ENCODE assay signal across 34 cellular contexts in genomic region chr10:127496045-127496444, GRCh38. TPM values are rescaled to one million over a fixed set of nuclear protein-coding genes. Genes with fewer than 3 reads are reported as not detected.
"Had no signal": no experiment of that assay in that cellular context is flagged by ENCODE, and none has a peak within 500 bp of the region (broad histone marks: within the 10 kb centered on the region; RNA-seq: fewer than 3 reads in every experiment).

No MANE protein-coding gene starts in this region.

- H3K4me1 Mint-ChIP-seq: activated CD4-positive, alpha-beta T cell treated with anti-CD3 and anti-CD28 coated beads, Interleukin-2, amount 10 ng/mL, durations not matched to agents 24 days and 14 days; activated naive CD4-positive, alpha-beta T cell treated with anti-CD3 and anti-CD28 coated beads, Interleukin-2, amount 50 U/mL, for 24 hours; activated naive CD8-positive, alpha-beta T cell treated with anti-CD3 and anti-CD28 coated beads, Interleukin-2, amount 10 ng/mL, durations not matched to agents 7 days and 5 days; activated T-helper 17 cell treated with anti-CD3 and anti-CD28 coated beads, Interleukin-2, amount 50 U/mL, for 72 hours had no signal

- H3K27ac Mint-ChIP-seq: activated CD4-positive, alpha-beta T cell treated with anti-CD3 and anti-CD28 coated beads, Interleukin-2, amount 10 ng/mL, durations not matched to agents 24 days and 14 days; activated CD8-positive, alpha-beta T cell treated with anti-CD3 and anti-CD28 coated beads for 36 hours; activated naive CD4-positive, alpha-beta T cell treated with anti-CD3 and anti-CD28 coated beads, Interleukin-2, amount 50 U/mL, for 24 hours; activated naive CD8-positive, alpha-beta T cell treated with anti-CD3 and anti-CD28 coated beads, Interleukin-2, amount 10 ng/mL, durations not matched to agents 7 days and 5 days; activated T-cell treated with anti-CD3 and anti-CD28 coated beads, Interleukin-2, amount 50 U/mL, for 72 hours; activated T-helper 17 cell treated with anti-CD3 and anti-CD28 coated beads, Interleukin-2, amount 50 U/mL, for 72 hours had no signal

- H3K4me1 ChIP-seq: colonic mucosa, SJSA1 had no signal

- DNase-seq: activated CD4-positive, alpha-beta T cell treated with anti-CD3 and anti-CD28 coated beads, Interleukin-2, amount 10 ng/mL, durations not matched to agents 24 days and 14 days; activated CD4-positive, alpha-beta T cell treated with anti-CD3 and anti-CD28 coated beads, Interleukin-2, amount 50 U/mL, for 4 hours; activated CD4-positive, CD25-positive, alpha-beta regulatory T cell; activated CD8-positive, alpha-beta T cell treated with anti-CD3 and anti-CD28 coated beads for 36 hours; activated effector memory CD4-positive, alpha-beta T cell treated with anti-CD3 and anti-CD28 coated beads, Interleukin-2, amount 50 U/mL, for 16 hours; activated naive CD4-positive, alpha-beta T cell treated with Interleukin-2 at 50 U/mL for 16 hours; activated naive CD8-positive, alpha-beta T cell treated with anti-CD3 and anti-CD28 coated beads, Interleukin-2, amount 10 ng/mL, durations not matched to agents 7 days and 5 days; activated T-cell treated with anti-CD3 and anti-CD28 coated beads, Interleukin-2, amount 50 U/mL, for 1 hour; activated T-cell treated with anti-CD3 and anti-CD28 coated beads, Interleukin-2, amount 50 U/mL, for 72 hours; central memory CD4-positive, alpha-beta T cell; colonic mucosa; Karpas-422; MM.1S; MV-4-11; NCI-H1092; NCI-H1436 treated with DMSO at 0.1 percent for 48 hours; NCI-H2029; NCI-H2227 treated with DMSO at 0.1 percent for 48 hours; NCI-H446; NCI-H510A treated with DMSO at 0.1 percent for 48 hours; RPMI8226; SHP77 treated with DMSO at 0.1 percent for 48 hours; SW 1271; T-helper 1 cell; T-helper 2 cell; T-helper 9 cell; WERI-Rb-1 had no signal

- H3K36me3 ChIP-seq: colonic mucosa, SJSA1, WERI-Rb-1 had no signal

- H3K4me3 Mint-ChIP-seq: activated CD4-positive, alpha-beta T cell treated with anti-CD3 and anti-CD28 coated beads, Interleukin-2, amount 10 ng/mL, durations not matched to agents 24 days and 14 days; activated CD8-positive, alpha-beta T cell treated with anti-CD3 and anti-CD28 coated beads for 36 hours; activated naive CD4-positive, alpha-beta T cell treated with anti-CD3 and anti-CD28 coated beads, Interleukin-2, amount 50 U/mL, for 24 hours; activated naive CD8-positive, alpha-beta T cell treated with anti-CD3 and anti-CD28 coated beads, Interleukin-2, amount 10 ng/mL, durations not matched to agents 7 days and 5 days; activated T-cell treated with anti-CD3 and anti-CD28 coated beads, Interleukin-2, amount 50 U/mL, for 72 hours; activated T-helper 17 cell treated with anti-CD3 and anti-CD28 coated beads, Interleukin-2, amount 50 U/mL, for 72 hours had no signal

- H3K9me3 ChIP-seq: colonic mucosa, SJSA1 had no signal

- H3K9me3 Mint-ChIP-seq: activated CD4-positive, alpha-beta T cell treated with anti-CD3 and anti-CD28 coated beads, Interleukin-2, amount 10 ng/mL, durations not matched to agents 24 days and 14 days; activated CD8-positive, alpha-beta T cell treated with anti-CD3 and anti-CD28 coated beads for 36 hours; activated naive CD4-positive, alpha-beta T cell treated with anti-CD3 and anti-CD28 coated beads, Interleukin-2, amount 50 U/mL, for 24 hours; activated naive CD8-positive, alpha-beta T cell treated with anti-CD3 and anti-CD28 coated beads, Interleukin-2, amount 10 ng/mL, durations not matched to agents 7 days and 5 days; activated T-cell treated with anti-CD3 and anti-CD28 coated beads, Interleukin-2, amount 50 U/mL, for 72 hours had no signal

- H3K4me3 ChIP-seq: colonic mucosa, SJSA1 had no signal

- H3K27ac ChIP-seq: colonic mucosa, SJSA1, WERI-Rb-1 had no signal

- H3K27me3 ChIP-seq: colonic mucosa had no signal

- H3K27me3 Mint-ChIP-seq: activated CD4-positive, alpha-beta T cell treated with anti-CD3 and anti-CD28 coated beads, Interleukin-2, amount 10 ng/mL, durations not matched to agents 24 days and 14 days; activated CD8-positive, alpha-beta T cell treated with anti-CD3 and anti-CD28 coated beads for 36 hours had no signal

- H3K36me3 Mint-ChIP-seq: activated naive CD4-positive, alpha-beta T cell treated with anti-CD3 and anti-CD28 coated beads, Interleukin-2, amount 50 U/mL, for 24 hours; activated naive CD8-positive, alpha-beta T cell treated with anti-CD3 and anti-CD28 coated beads, Interleukin-2, amount 10 ng/mL, durations not matched to agents 7 days and 5 days; brain had no signal

RNA-seq across cellular contexts. Expression of gene NPS, which starts 53.1 kb away (rescaled TPM):
- total RNA-seq: activated CD4-positive, alpha-beta T cell treated with anti-CD3 and anti-CD28 coated beads, Interleukin-2, amount 10 ng/mL, durations not matched to agents 24 days and 14 days; activated CD8-positive, alpha-beta memory T cell treated with anti-CD3 and anti-CD28 coated beads for 36 hours; activated CD8-positive, alpha-beta T cell treated with anti-CD3 and anti-CD28 coated beads for 36 hours; activated naive CD8-positive, alpha-beta T cell treated with anti-CD3 and anti-CD28 coated beads, Interleukin-2, amount 10 ng/mL, durations not matched to agents 7 days and 5 days; activated T-cell treated with anti-CD3 and anti-CD28 coated beads, Interleukin-2, amount 50 U/mL, for 72 hours; activated T-helper 17 cell treated with anti-CD3 and anti-CD28 coated beads, Interleukin-2, amount 50 U/mL, for 72 hours; chondrocyte; colonic mucosa; SJSA1 had no signal
- polyA plus RNA-seq: adipose tissue had no signal
